In the genomic region with DNA sequence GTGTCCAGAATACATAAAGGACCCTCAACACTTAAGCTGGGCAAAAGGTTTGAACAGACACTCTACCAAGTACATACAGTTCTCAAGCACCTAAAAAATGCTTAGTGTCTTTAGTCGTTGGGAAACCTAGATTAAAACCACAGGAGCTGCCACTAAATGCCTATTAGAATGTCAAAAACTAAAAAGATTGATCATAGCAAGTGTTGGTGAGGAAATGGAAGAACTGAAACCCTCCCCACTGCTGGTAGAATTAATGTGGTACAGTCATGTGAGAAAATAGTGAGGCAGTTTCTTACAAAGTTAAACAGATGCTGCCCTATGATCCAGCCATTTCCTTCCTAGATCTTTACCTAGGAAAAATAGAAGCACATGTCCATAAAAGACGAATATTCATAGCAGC, we compare ENCODE assay signal across 27 cellular contexts. TPM values are rescaled to one million over a fixed set of nuclear protein-coding genes. Genes with fewer than 3 reads are reported as not detected.
DNase-seq lines count a peak whose midpoint lies in the region; ATAC-seq and TF ChIP-seq lines count a peak whose summit lies in the region.
"Had no signal": no experiment of that assay in that cellular context is flagged by ENCODE, and none has a peak within 500 bp of the region (broad histone marks: within the 10 kb centered on the region; RNA-seq: fewer than 3 reads in every experiment).

No MANE protein-coding gene starts in this region.

- H3K4me1 Mint-ChIP-seq in activated CD4-positive, alpha-beta T cell treated with anti-CD3 and anti-CD28 coated beads for 36 hours: peaks cover 94% of the 10 kb centered on the region
- peaks cover 46 to 58% of the 10 kb centered on the region in 2 donors for H3K4me1 Mint-ChIP-seq in natural killer cell treated with Interleukin-12 subunit alpha and Interleukin-12 subunit beta and Interleukin-15 and Interleukin-18, amount 100 ng/mL, for 72 hours (ENCODE audit: low read depth in 2 of 2)
- H3K4me1 Mint-ChIP-seq in natural killer cell: peaks cover 35 to 38% of the 10 kb centered on the region in 2 donors
- peaks cover 83% of the 10 kb centered on the region for H3K4me1 Mint-ChIP-seq in activated naive CD8-positive, alpha-beta T cell (ENCODE audit: low read depth)
- H3K4me1 Mint-ChIP-seq in stimulated activated effector memory CD8-positive, alpha-beta T cell treated with anti-CD3 and anti-CD28 coated beads, Interleukin-12 subunit alpha, Interleukin-12 subunit beta, amount 100 ng/mL, for 72 hours: peaks cover 71% of the 10 kb centered on the region
- H3K4me1 Mint-ChIP-seq: endodermal cell had no signal

- no peaks in the 10 kb centered on the region for H3K27me3 Mint-ChIP-seq in activated CD4-positive, alpha-beta T cell treated with anti-CD3 and anti-CD28 coated beads for 36 hours
- H3K27me3 Mint-ChIP-seq in natural killer cell treated with Interleukin-12 subunit alpha and Interleukin-12 subunit beta and Interleukin-15 and Interleukin-18, amount 100 ng/mL, for 72 hours: no peaks in the 10 kb centered on the region
- H3K27me3 Mint-ChIP-seq in natural killer cell (ENCODE audit: low read depth in 2 of 2): no peaks in the 10 kb centered on the region
- no peaks in the 10 kb centered on the region for H3K27me3 Mint-ChIP-seq in activated naive CD8-positive, alpha-beta T cell
- H3K27me3 Mint-ChIP-seq: central memory CD8-positive, alpha-beta T cell had no signal

- CTCF ChIA-PET in activated CD4-positive, alpha-beta T cell treated with anti-CD3 and anti-CD28 coated beads for 36 hours (lab: Charles Lee): interaction anchor here (0.6 to 5.3 kb wide), 3 partner anchors 12 to 1082 kb away, joined by 3 to 24 read pairs (median 3); no protein-coding TSS in a partner anchor

- H3K27me3 ChIP-seq in foreskin keratinocyte: no peaks in the 10 kb centered on the region
- H3K27me3 ChIP-seq: Peyer's patch, right atrium auricular region, spleen, thyroid gland, vagina had no signal

- no peak for ATAC-seq in activated CD4-positive, alpha-beta T cell treated with anti-CD3 and anti-CD28 coated beads for 36 hours
- ATAC-seq in natural killer cell treated with Interleukin-12 subunit alpha and Interleukin-12 subunit beta and Interleukin-15 and Interleukin-18, amount 100 ng/mL, for 72 hours: no peak
- no peak for ATAC-seq in natural killer cell
- ATAC-seq in stimulated activated effector memory CD8-positive, alpha-beta T cell treated with anti-CD3 and anti-CD28 coated beads, Interleukin-12 subunit alpha, Interleukin-12 subunit beta, amount 100 ng/mL, for 72 hours: no peak
- ATAC-seq in foreskin keratinocyte: no peak
- no peak for ATAC-seq in HG02642 (IDR thresholded peaks at IDR 0.05; ENCODE audit: poor library complexity, unreplicated experiment)

- H3K4me3 Mint-ChIP-seq in activated CD4-positive, alpha-beta T cell treated with anti-CD3 and anti-CD28 coated beads for 36 hours: no peak overlapping the region
- H3K4me3 Mint-ChIP-seq in natural killer cell treated with Interleukin-12 subunit alpha and Interleukin-12 subunit beta and Interleukin-15 and Interleukin-18, amount 100 ng/mL, for 72 hours: peak overlapping the region; percentile 17
- no peak overlapping the region for H3K4me3 Mint-ChIP-seq in natural killer cell
- H3K4me3 Mint-ChIP-seq in activated naive CD8-positive, alpha-beta T cell: peak overlapping the region; percentile 93
- peak overlapping the region; percentile 21 for H3K4me3 Mint-ChIP-seq in stimulated activated effector memory CD8-positive, alpha-beta T cell treated with anti-CD3 and anti-CD28 coated beads, Interleukin-12 subunit alpha, Interleukin-12 subunit beta, amount 100 ng/mL, for 72 hours
- H3K4me3 Mint-ChIP-seq: central memory CD8-positive, alpha-beta T cell; endodermal cell had no signal

- H3K27ac ChIP-seq in foreskin keratinocyte: no peak overlapping the region
- H3K27ac ChIP-seq: C4-2B, left ventricle myocardium inferior, Peyer's patch, right atrium auricular region, thyroid gland, vagina, WERI-Rb-1 had no signal

- H3K4me1 ChIP-seq in foreskin keratinocyte: peaks cover 3% of the 10 kb centered on the region
- H3K4me1 ChIP-seq: left ventricle myocardium inferior, Peyer's patch, right atrium auricular region, thyroid gland, vagina had no signal

- DNase-seq in activated CD4-positive, alpha-beta T cell treated with anti-CD3 and anti-CD28 coated beads for 36 hours: no peak
- no peak for DNase-seq in activated CD4-positive, alpha-beta T cell treated with anti-CD3 and anti-CD28 coated beads for 4 hours
- no peak for DNase-seq in natural killer cell treated with Interleukin-12 subunit alpha and Interleukin-12 subunit beta and Interleukin-15 and Interleukin-18, amount 100 ng/mL, for 72 hours (ENCODE audit: low spot score)
- DNase-seq in natural killer cell (no peak), foreskin keratinocyte (no peak)
- no peak for DNase-seq in stimulated activated effector memory CD8-positive, alpha-beta T cell treated with anti-CD3 and anti-CD28 coated beads, Interleukin-12 subunit alpha, Interleukin-12 subunit beta, amount 100 ng/mL, for 72 hours (ENCODE audit: low spot score in 2 of 2)
- DNase-seq: activated CD4-positive, alpha-beta T cell treated with anti-CD3 and anti-CD28 coated beads, Interleukin-2, amount 50 U/mL, for 4 hours; endodermal cell; islet precursor cell; left ventricle myocardium inferior; mesendoderm; NCI-H1048; NCI-H1694 treated with DMSO at 0.1 percent for 48 hours; NCI-H446; NCI-H748 treated with DMSO at 0.1 percent for 48 hours; Peyer's patch; SHP77 treated with DMSO at 0.1 percent for 48 hours; spleen; stimulated activated CD4-positive, alpha-beta T cell treated with anti-CD3 and anti-CD28 coated beads, Interleukin-2, amount 100 ng/mL, for 24 hours; thyroid gland; WERI-Rb-1 had no signal

- peaks cover 93% of the 10 kb centered on the region for H3K36me3 Mint-ChIP-seq in activated CD4-positive, alpha-beta T cell treated with anti-CD3 and anti-CD28 coated beads for 36 hours (ENCODE audit: low read depth)
- peaks cover 49% of the 10 kb centered on the region for H3K36me3 Mint-ChIP-seq in natural killer cell treated with Interleukin-12 subunit alpha and Interleukin-12 subunit beta and Interleukin-15 and Interleukin-18, amount 100 ng/mL, for 72 hours
- peaks cover 44% of the 10 kb centered on the region for H3K36me3 Mint-ChIP-seq in natural killer cell
- peaks cover 50% of the 10 kb centered on the region for H3K36me3 Mint-ChIP-seq in activated naive CD8-positive, alpha-beta T cell
- H3K36me3 Mint-ChIP-seq in stimulated activated effector memory CD8-positive, alpha-beta T cell treated with anti-CD3 and anti-CD28 coated beads, Interleukin-12 subunit alpha, Interleukin-12 subunit beta, amount 100 ng/mL, for 72 hours: peaks cover 99% of the 10 kb centered on the region

- peaks cover 10% of the 10 kb centered on the region for H3K9me3 Mint-ChIP-seq in activated CD4-positive, alpha-beta T cell treated with anti-CD3 and anti-CD28 coated beads for 36 hours (ENCODE audit: low read depth)
- peaks cover 3% of the 10 kb centered on the region for H3K9me3 Mint-ChIP-seq in natural killer cell treated with Interleukin-12 subunit alpha and Interleukin-12 subunit beta and Interleukin-15 and Interleukin-18, amount 100 ng/mL, for 72 hours
- peaks cover 0 to 6% of the 10 kb centered on the region in 2 donors for H3K9me3 Mint-ChIP-seq in natural killer cell
- H3K9me3 Mint-ChIP-seq in activated naive CD8-positive, alpha-beta T cell (ENCODE audit: low read depth): peaks cover 10% of the 10 kb centered on the region
- peaks cover 12% of the 10 kb centered on the region for H3K9me3 Mint-ChIP-seq in stimulated activated effector memory CD8-positive, alpha-beta T cell treated with anti-CD3 and anti-CD28 coated beads, Interleukin-12 subunit alpha, Interleukin-12 subunit beta, amount 100 ng/mL, for 72 hours
- H3K9me3 Mint-ChIP-seq: central memory CD8-positive, alpha-beta T cell; endodermal cell had no signal

- peak overlapping the region; percentile 98 for H3K27ac Mint-ChIP-seq in activated CD4-positive, alpha-beta T cell treated with anti-CD3 and anti-CD28 coated beads for 36 hours
- H3K27ac Mint-ChIP-seq in natural killer cell treated with Interleukin-12 subunit alpha and Interleukin-12 subunit beta and Interleukin-15 and Interleukin-18, amount 100 ng/mL, for 72 hours: peak overlapping the region; percentile 16 to 82
- H3K27ac Mint-ChIP-seq in natural killer cell: peak overlapping the region in 1 of 2 donors; percentile 18
- peak overlapping the region; percentile 99 for H3K27ac Mint-ChIP-seq in activated naive CD8-positive, alpha-beta T cell
- H3K27ac Mint-ChIP-seq in stimulated activated effector memory CD8-positive, alpha-beta T cell treated with anti-CD3 and anti-CD28 coated beads, Interleukin-12 subunit alpha, Interleukin-12 subunit beta, amount 100 ng/mL, for 72 hours: peak overlapping the region; percentile 94
- H3K27ac Mint-ChIP-seq: endodermal cell had no signal

- intact Hi-C loops in activated CD4-positive, alpha-beta T cell treated with anti-CD3 and anti-CD28 coated beads for 36 hours (cut with DNase I, micrococcal nuclease): loop anchor here in 1 of 2 experiments (5.0 kb wide), 2 partner anchors 843 to 1018 kb away; a partner anchor contains a TSS
- intact Hi-C loops in natural killer cell (cut with micrococcal nuclease): no loop called here

- POLR2A ChIA-PET in activated CD4-positive, alpha-beta T cell treated with anti-CD3 and anti-CD28 coated beads for 36 hours (lab: Charles Lee): no interaction called here

- TF ChIP-seq CTCF in natural killer cell (IDR thresholded peaks at IDR 0.05) (no peak), foreskin keratinocyte (conservative IDR thresholded peaks at IDR 0.05) (no peak)

RNA-seq across cellular contexts. Expression of a gene that starts 40.6 kb away (rescaled TPM):
- 100 to 1,000 TPM; 322 to 433 TPM for total RNA-seq in activated CD4-positive, alpha-beta T cell treated with anti-CD3 and anti-CD28 coated beads for 36 hours
- 100 to 1,000 TPM; 185 to 225 TPM for total RNA-seq in natural killer cell treated with Interleukin-12 subunit alpha and Interleukin-12 subunit beta and Interleukin-15 and Interleukin-18, amount 100 ng/mL, for 72 hours
- total RNA-seq in natural killer cell: 10 to 100 TPM; 30.3 to 55.2 (median 44.0) TPM
- total RNA-seq in foreskin keratinocyte: 93.0 and 94.2 TPM in 2 replicates
- polyA plus RNA-seq in foreskin keratinocyte: 25.9 and 26.2 TPM in 2 replicates

Comparison
In these comparisons a context has a peak if more than half of its experiments do, and no peak if none do; other contexts are left out.
1. H3K4me3 Mint-ChIP-seq: peak in natural killer cell treated with Interleukin-12 subunit alpha and Interleukin-12 subunit beta and Interleukin-15 and Interleukin-18, amount 100 ng/mL, for 72 hours (single experiment), activated naive CD8-positive, alpha-beta T cell (single experiment) and stimulated activated effector memory CD8-positive, alpha-beta T cell treated with anti-CD3 and anti-CD28 coated beads, Interleukin-12 subunit alpha, Interleukin-12 subunit beta, amount 100 ng/mL, for 72 hours (single experiment); none in activated CD4-positive, alpha-beta T cell treated with anti-CD3 and anti-CD28 coated beads for 36 hours (single experiment) and natural killer cell (single experiment).